Comparison of ENCODE assay signal across 19 cellular contexts in the genomic region with DNA sequence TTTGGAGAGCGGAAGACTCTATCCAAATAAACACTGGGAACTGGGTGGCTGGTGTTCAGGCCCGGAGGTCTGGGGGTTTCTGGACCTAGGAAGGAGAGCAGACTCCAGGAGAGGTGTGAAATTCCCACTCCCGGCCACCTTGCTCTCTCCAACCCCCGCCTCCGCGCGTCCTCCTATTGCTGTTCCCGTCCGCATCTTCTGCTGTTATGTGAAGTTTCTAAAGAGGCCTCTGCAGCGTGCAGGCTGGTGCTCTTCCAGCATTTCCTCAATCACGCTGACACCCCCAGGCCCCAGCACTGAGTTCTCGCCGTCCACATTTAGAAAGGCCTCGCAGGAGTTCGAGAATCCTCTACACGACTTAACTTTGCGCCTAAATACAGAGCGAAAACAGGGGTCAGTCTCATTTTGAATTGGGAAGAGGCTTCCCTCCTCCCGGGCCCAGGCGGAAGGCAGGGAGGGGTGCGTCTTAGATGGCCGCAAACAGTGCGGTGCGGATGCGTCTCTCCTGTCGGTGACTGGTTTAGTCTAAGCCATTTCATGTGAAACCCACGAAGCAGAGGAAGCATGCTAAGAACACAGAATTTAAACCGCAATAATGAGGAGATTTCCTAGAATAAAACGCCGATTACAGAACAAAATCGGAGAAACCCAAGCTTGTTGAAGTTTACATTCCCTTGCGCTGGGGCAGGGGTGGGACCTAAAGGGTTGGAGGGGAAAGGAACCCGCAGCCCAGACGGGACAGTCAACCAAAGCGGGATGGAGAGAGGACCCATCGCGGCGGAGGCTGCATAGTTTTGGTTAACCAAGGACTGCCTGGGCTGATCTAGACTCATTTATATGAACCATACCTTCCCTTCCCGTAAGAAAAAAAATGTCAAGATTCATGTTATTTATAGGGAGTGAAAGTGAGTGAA. TPM values are rescaled to one million over a fixed set of nuclear protein-coding genes. Genes with fewer than 3 reads are reported as not detected.
A peak's percentile ranks its signal among the peaks of the same experiment; 100 is the strongest.
DNase-seq lines count a peak whose midpoint lies in the region; ATAC-seq and TF ChIP-seq lines count a peak whose summit lies in the region.
"Had no signal": no experiment of that assay in that cellular context is flagged by ENCODE, and none has a peak within 500 bp of the region (broad histone marks: within the 10 kb centered on the region; RNA-seq: fewer than 3 reads in every experiment).

No MANE protein-coding gene starts in this region.

- peaks cover 16% of the 10 kb centered on the region for H3K4me1 ChIP-seq in fibroblast of lung (ENCODE audit: control insufficient read depth, extremely low read depth, insufficient read depth, low read length)

- H3K79me2 ChIP-seq in fibroblast of lung (ENCODE audit: control insufficient read depth, insufficient read depth, low read length) = peaks cover 59% of the 10 kb centered on the region

- peak overlapping the region; percentile 13 to 83 (median 83) for H3K27ac Mint-ChIP-seq in IgD-negative memory B cell
- no peak overlapping the region for H3K27ac Mint-ChIP-seq in neural crest cell (ENCODE audit: unreplicated experiment)
- H3K27ac Mint-ChIP-seq: memory B cell had no signal

- no peaks in the 10 kb centered on the region for H3K36me3 ChIP-seq in fibroblast of lung (ENCODE audit: control insufficient read depth, insufficient read depth, low read length)
- H3K36me3 ChIP-seq: adrenal gland, BLaER1 had no signal

- H3K9me3 Mint-ChIP-seq in IgD-negative memory B cell = peaks cover 0 to 3% (median 0%) of the 10 kb centered on the region in 3 donors
- no peaks in the 10 kb centered on the region for H3K9me3 Mint-ChIP-seq in neural crest cell
- H3K9me3 Mint-ChIP-seq: memory B cell had no signal

- H3K4me3 Mint-ChIP-seq in IgD-negative memory B cell = peak overlapping the region; percentile 23 to 78 (median 43)
- peak overlapping the region; percentile 32 for H3K4me3 Mint-ChIP-seq in neural crest cell
- H3K4me3 Mint-ChIP-seq: memory B cell had no signal

- H3K4me3 ChIP-seq in fibroblast of lung (replicated peaks in 1 of 4; ENCODE audit: control extremely low read depth in 1 of 4, insufficient read depth in 1 of 4, low read depth in 3 of 4, low read length in 4 of 4) = peak overlapping the region in 2 of 4 experiments; percentile 6 to 99
- H3K4me3 ChIP-seq: adrenal gland, BLaER1 had no signal

- peak overlapping the region; percentile 85 for H3K27ac ChIP-seq in fibroblast of lung (ENCODE audit: insufficient read depth, low read length)
- H3K27ac ChIP-seq: adrenal gland, BLaER1, HL-60, VCaP had no signal

- no peak overlapping the region for H3K9ac ChIP-seq in fibroblast of lung (ENCODE audit: insufficient read depth, low read length)
- H3K9ac ChIP-seq: BLaER1 had no signal

- H3K9me3 ChIP-seq in fibroblast of lung (ENCODE audit: control insufficient read depth, insufficient read depth, low read depth, low read length) = no peaks in the 10 kb centered on the region
- H3K9me3 ChIP-seq: adrenal gland had no signal

- peaks cover 66% of the 10 kb centered on the region for H3K27me3 Mint-ChIP-seq in IgD-negative memory B cell
- H3K27me3 Mint-ChIP-seq in neural crest cell (ENCODE audit: low read depth) = peaks cover 88% of the 10 kb centered on the region

- no peak overlapping the region for H2AFZ ChIP-seq in fibroblast of lung (ENCODE audit: low read length)

- no peak for ATAC-seq in HG02588 (IDR thresholded peaks at IDR 0.05; ENCODE audit: unreplicated experiment)
- ATAC-seq: SK-N-SH treated with all-trans-retinoic acid at 6 μM for 48 hours had no signal

- DNase-seq in ELF-1 (ENCODE audit: low read depth, low spot score) (peak; percentile 55), fibroblast of lung (ENCODE audit: low read depth in 2 of 2) (peak in 1 of 2 donors; percentile 60), neural crest cell (ENCODE audit: low read depth, low spot score) (no peak), RKO (ENCODE audit: low spot score) (no peak)
- DNase-seq in stimulated activated CD4-positive, alpha-beta T cell treated with anti-CD3 and anti-CD28 coated beads, Interleukin-4, amount 100 ng/mL, for 1 hour = no peak
- no peak for DNase-seq in stimulated activated CD8-positive, alpha-beta memory T cell treated with anti-CD3 and anti-CD28 coated beads, Interleukin-4, amount 100 ng/mL, for 48 hours
- DNase-seq: adrenal gland, DMS79, erythroblast, Karpas-422, NCI-H1436 had no signal

- peak overlapping the region; percentile 77 for H3K4me2 ChIP-seq in fibroblast of lung (ENCODE audit: extremely low read depth, insufficient read depth, low read length)
- H3K4me2 ChIP-seq: BLaER1 had no signal

- H3K36me3 Mint-ChIP-seq in IgD-negative memory B cell (peaks cover 1% of the 10 kb centered on the region), neural crest cell (ENCODE audit: low read depth) (no peaks in the 10 kb centered on the region)
- H3K36me3 Mint-ChIP-seq: memory B cell had no signal

- no peaks in the 10 kb centered on the region for H3K27me3 ChIP-seq in fibroblast of lung (ENCODE audit: control insufficient read depth, insufficient read depth, low read length)

- H3K4me1 Mint-ChIP-seq in IgD-negative memory B cell (peaks cover 15 to 30% (median 18%) of the 10 kb centered on the region in 3 donors), neural crest cell (peaks cover 3% of the 10 kb centered on the region)

- TF ChIP-seq CTCF in fibroblast of lung (conservative IDR thresholded peaks at IDR 0.05 in 1 of 2, IDR thresholded peaks at IDR 0.05 in 1 of 2; ENCODE audit: low read depth in 1 of 2, low read length in 2 of 2) (no peak), neural crest cell (conservative IDR thresholded peaks at IDR 0.05) (no peak)

- no peaks in the 10 kb centered on the region for H4K20me1 ChIP-seq in fibroblast of lung (ENCODE audit: control insufficient read depth, extremely low read depth, insufficient read depth, low read length)

RNA-seq across cellular contexts. Expression of gene FOXF2, which starts 4.0 kb away (rescaled TPM):
- polyA plus RNA-seq in IgD-negative memory B cell = not detected
- 29.3 and 32.9 TPM in 2 replicates for total RNA-seq in fibroblast of lung
- 42.5 and 51.7 TPM in 2 replicates for polyA plus RNA-seq in fibroblast of lung
- 43.8 and 52.1 TPM in 2 replicates for polyA plus RNA-seq in fibroblast of lung (2012)
- polyA minus RNA-seq in fibroblast of lung (ENCODE audit: low replicate concordance) = 51.3 and 72.9 TPM in 2 replicates
- total RNA-seq in neural crest cell = not detected in 2 replicates
- total RNA-seq: OCI-LY7 had no signal

Comparison
In these comparisons a context has a peak if more than half of its experiments do, and no peak if none do; other contexts are left out.
1. RNA of gene FOXF2, which starts 4.0 kb away (total RNA-seq): 29.3 to 32.9 TPM in fibroblast of lung; not detected in neural crest cell; every median in the first group is over 10 times any median in the second.